22 cellular contexts compared by ENCODE assay signal in genomic region chr10:84077728-84078127, GRCh38.
"Had no signal": no experiment of that assay in that cellular context is flagged by ENCODE, and none has a peak within 500 bp of the region (broad histone marks: within the 10 kb centered on the region; RNA-seq: fewer than 3 reads in every experiment).

No MANE protein-coding gene starts in this region.

- H3K36me3 ChIP-seq: MG63 had no signal

- H3K4me3 ChIP-seq: MG63 had no signal

- H3K27me3 ChIP-seq: MG63 had no signal

- ATAC-seq: HepG2, SK-N-SH treated with all-trans-retinoic acid at 6 μM for 48 hours had no signal

- H3K27ac ChIP-seq: RWPE1 had no signal

- DNase-seq: IMR-90, Karpas-422, KG1, MG63, NCI-H1092, NCI-H1105 treated with DMSO at 0.1 percent for 48 hours, NCI-H1417 treated with DMSO at 0.1 percent for 48 hours, NCI-H146, NCI-H1694 treated with DMSO at 0.1 percent for 48 hours, NCI-H1930, NCI-H2081, NCI-H2107, NCI-H226, NCI-H446, NCI-H510A, NCI-H524 treated with DMSO at 0.1 percent for 48 hours, NCI-H69, NCI-H774, SHP77 had no signal

- H3K9me3 ChIP-seq: MG63 had no signal
